Comparison of ENCODE assay signal across 1 cellular context in the genomic region with DNA sequence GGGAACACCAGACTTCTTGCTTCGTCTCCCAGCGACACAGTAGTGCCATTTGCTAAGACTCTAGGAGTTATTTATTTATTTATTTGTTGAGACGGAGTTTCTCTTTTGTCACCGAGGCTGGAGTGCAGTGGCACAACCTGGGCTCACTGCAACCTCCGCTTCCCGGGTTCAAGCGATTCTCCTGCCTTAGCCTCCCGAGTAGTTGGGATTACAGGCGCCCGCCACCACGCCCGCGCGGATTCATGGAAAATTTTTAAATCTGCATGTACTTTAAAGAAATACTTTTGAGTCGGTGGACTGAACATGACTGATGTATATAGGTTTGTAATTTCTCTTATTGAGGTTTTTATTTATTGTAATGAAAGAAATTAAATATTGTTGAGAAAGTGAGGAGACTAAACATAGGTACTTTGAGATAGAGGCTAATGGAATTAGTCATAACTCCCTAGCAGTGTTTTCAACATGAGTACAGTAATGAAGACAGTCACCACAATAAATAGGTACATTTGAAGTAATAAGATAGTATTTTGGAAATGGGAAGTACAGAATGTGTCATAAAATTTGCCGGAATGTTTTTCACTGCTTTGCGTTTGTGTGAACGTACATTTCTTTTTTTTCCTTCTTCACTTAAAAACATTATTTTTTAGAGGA.
TF ChIP-seq lines count a peak whose summit lies in the region.

No MANE protein-coding gene starts in this region.

TF ChIP-seq in H1, 55 proteins besides CTCF, POLR2A, EP300 and RAD21:
- TF ChIP-seq, protein P1, sequence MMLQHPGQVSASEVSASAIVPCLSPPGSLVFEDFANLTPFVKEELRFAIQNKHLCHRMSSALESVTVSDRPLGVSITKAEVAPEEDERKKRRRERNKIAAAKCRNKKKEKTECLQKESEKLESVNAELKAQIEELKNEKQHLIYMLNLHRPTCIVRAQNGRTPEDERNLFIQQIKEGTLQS (IDR thresholded peaks at IDR 0.05; ENCODE audit: insufficient read depth, low read depth, low read length), result no peak
- TF ChIP-seq GABPA (IDR thresholded peaks at IDR 0.05; ENCODE audit: borderline replicate concordance, insufficient read depth, low read length) (no peak), SP4 (IDR thresholded peaks at IDR 0.05; ENCODE audit: low read length) (no peak), TBP (IDR thresholded peaks at IDR 0.05; ENCODE audit: low read depth, low read length) (no peak), POU5F1 (IDR thresholded peaks at IDR 0.05; ENCODE audit: low read depth, low read length) (no peak), CBX8 (IDR thresholded peaks at IDR 0.05; ENCODE audit: borderline replicate concordance, low read depth, low read length) (no peak), FOSL1 (IDR thresholded peaks at IDR 0.05; ENCODE audit: insufficient read depth, low read depth, low read length) (no peak), TCF12 (IDR thresholded peaks at IDR 0.05; ENCODE audit: low read depth, low read length) (no peak), TAF7 (optimal IDR thresholded peaks at IDR 0.05; ENCODE audit: borderline replicate concordance, low read depth, low read length) (no peak), TEAD4 (IDR thresholded peaks at IDR 0.05; ENCODE audit: low read depth, low read length) (no peak), BRCA1 (IDR thresholded peaks at IDR 0.05; ENCODE audit: low read depth, low read length) (no peak), SIRT6 (IDR thresholded peaks at IDR 0.05; ENCODE audit: low read length) (no peak), NRF1 (IDR thresholded peaks at IDR 0.05; ENCODE audit: low read depth, low read length) (no peak), CREB1 (IDR thresholded peaks at IDR 0.05) (no peak), JUND (IDR thresholded peaks at IDR 0.05; ENCODE audit: low read length) (no peak), ZNF274 (IDR thresholded peaks at IDR 0.05; ENCODE audit: borderline replicate concordance, extremely low read depth, low read length) (no peak), SP1 (IDR thresholded peaks at IDR 0.05; ENCODE audit: low read depth, low read length) (no peak), SRF (IDR thresholded peaks at IDR 0.05; ENCODE audit: low read depth, low read length) (no peak)
- TF ChIP-seq, protein P2, sequence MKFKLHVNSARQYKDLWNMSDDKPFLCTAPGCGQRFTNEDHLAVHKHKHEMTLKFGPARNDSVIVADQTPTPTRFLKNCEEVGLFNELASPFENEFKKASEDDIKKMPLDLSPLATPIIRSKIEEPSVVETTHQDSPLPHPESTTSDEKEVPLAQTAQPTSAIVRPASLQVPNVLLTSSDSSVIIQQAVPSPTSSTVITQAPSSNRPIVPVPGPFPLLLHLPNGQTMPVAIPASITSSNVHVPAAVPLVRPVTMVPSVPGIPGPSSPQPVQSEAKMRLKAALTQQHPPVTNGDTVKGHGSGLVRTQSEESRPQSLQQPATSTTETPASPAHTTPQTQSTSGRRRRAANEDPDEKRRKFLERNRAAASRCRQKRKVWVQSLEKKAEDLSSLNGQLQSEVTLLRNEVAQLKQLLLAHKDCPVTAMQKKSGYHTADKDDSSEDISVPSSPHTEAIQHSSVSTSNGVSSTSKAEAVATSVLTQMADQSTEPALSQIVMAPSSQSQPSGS (IDR thresholded peaks at IDR 0.05; ENCODE audit: low read length), result no peak
- TF ChIP-seq, protein P3, sequence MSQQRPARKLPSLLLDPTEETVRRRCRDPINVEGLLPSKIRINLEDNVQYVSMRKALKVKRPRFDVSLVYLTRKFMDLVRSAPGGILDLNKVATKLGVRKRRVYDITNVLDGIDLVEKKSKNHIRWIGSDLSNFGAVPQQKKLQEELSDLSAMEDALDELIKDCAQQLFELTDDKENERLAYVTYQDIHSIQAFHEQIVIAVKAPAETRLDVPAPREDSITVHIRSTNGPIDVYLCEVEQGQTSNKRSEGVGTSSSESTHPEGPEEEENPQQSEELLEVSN (IDR thresholded peaks at IDR 0.05), result no peak
